8 cellular contexts compared by ENCODE assay signal in genomic region chr16:89217388-89218191, GRCh38. TPM values are rescaled to one million over a fixed set of nuclear protein-coding genes. Genes with fewer than 3 reads are reported as not detected.
DNase-seq lines count a peak whose midpoint lies in the region; ATAC-seq and TF ChIP-seq lines count a peak whose summit lies in the region.

TSS of gene ZNF778 (plus strand) at chr16:89217703. CDS start at chr16:89221128, 3,425 bp downstream.

- no peaks in the 10 kb centered on the region for H3K27me3 ChIP-seq in neural progenitor cell
- no peaks in the 10 kb centered on the region for H3K27me3 ChIP-seq in stomach

- H4K20me1 ChIP-seq in neural progenitor cell (ENCODE audit: low read depth), result peaks cover 3% of the 10 kb centered on the region

- peak within 1 kb of the TSS; percentile 85 for H3K4me2 ChIP-seq in neural progenitor cell

- H3K9me3 Mint-ChIP-seq in neural progenitor cell, result no peaks in the 10 kb centered on the region

- peak; percentile 85 for DNase-seq in DMS114 treated with DMSO at 0.1 percent for 48 hours (lab: John Stamatoyannopoulos, UW; ENCODE audit: unreplicated experiment)
- peak; percentile 97 for DNase-seq in HuH-7.5 (ENCODE audit: low spot score)
- DNase-seq in SHP77 (lab: John Stamatoyannopoulos, UW), result peak; percentile 73 to 90
- peak; percentile 75 for DNase-seq in activated gamma-delta T cell treated with Interleukin-2 at 50 U/mL for 16 hours
- DNase-seq in foreskin fibroblast, result peak; percentile 80 to 93
- peak; percentile 91 for DNase-seq in neural progenitor cell (ENCODE audit: low spot score)
- DNase-seq in stomach, result peak; percentile 87

- H3K9me3 ChIP-seq in neural progenitor cell (ENCODE audit: low read depth) (no peaks in the 10 kb centered on the region), stomach (no peaks in the 10 kb centered on the region)

- peak within 1 kb of the TSS; percentile 31 for H2AFZ ChIP-seq in neural progenitor cell (replicated peaks)

- H3K4me3 ChIP-seq in foreskin fibroblast (ENCODE audit: low read depth in 1 of 2, low read length in 2 of 2) (peak within 1 kb of the TSS; percentile 85 to 94), neural progenitor cell (peak within 1 kb of the TSS; percentile 87), stomach (peak within 1 kb of the TSS; percentile 65 to 99 (median 84))

- H3K27me3 Mint-ChIP-seq in neural progenitor cell (ENCODE audit: insufficient read depth, low read depth), result peaks cover 2% of the 10 kb centered on the region

- peak within 1 kb of the TSS; percentile 93 for H3K4me3 Mint-ChIP-seq in neural progenitor cell

- H3K4me1 Mint-ChIP-seq in neural progenitor cell, result peaks cover 12% of the 10 kb centered on the region

- peaks cover 22% of the 10 kb centered on the region for H3K79me2 ChIP-seq in neural progenitor cell (ENCODE audit: low read depth)

- H3K36me3 ChIP-seq in neural progenitor cell (no peaks in the 10 kb centered on the region), stomach (peaks cover 16 to 33% (median 27%) of the 10 kb centered on the region in 4 donors)

- peak; percentile 73 for ATAC-seq in GM21447 (IDR thresholded peaks at IDR 0.05; ENCODE audit: unreplicated experiment)

- H3K9ac ChIP-seq in neural progenitor cell, result peak within 1 kb of the TSS; percentile 84

- H3F3A ChIP-seq in neural progenitor cell (ENCODE audit: low read depth), result peaks cover 6% of the 10 kb centered on the region

- 0 to 1% (median 0%) methylated on average over 42 to 91 of the region's 91 CpGs for WGBS in stomach, 5 donors

- no peak for TF ChIP-seq POLR2A in stomach (IDR thresholded peaks at IDR 0.05)

- intact Hi-C loops in stomach (cut with DNase I; ENCODE audit: low total_unique reads), result loop anchor here (10.0 kb wide), 1 partner anchor 483 kb away; no protein-coding TSS in a partner anchor

- H3K36me3 Mint-ChIP-seq in neural progenitor cell, result peaks cover 7% of the 10 kb centered on the region

- H3K4me1 ChIP-seq in neural progenitor cell (peaks cover 3% of the 10 kb centered on the region), stomach (peaks cover 22 to 40% (median 36%) of the 10 kb centered on the region in 4 donors)

- TF ChIP-seq EP300 in stomach (IDR thresholded peaks at IDR 0.05), result no peak

- no peak for TF ChIP-seq CTCF in foreskin fibroblast (IDR thresholded peaks at IDR 0.05; ENCODE audit: low read depth, low read length)
- TF ChIP-seq CTCF in neural progenitor cell (IDR thresholded peaks at IDR 0.05), result no peak
- peak in 1 of 7 experiments; percentile 19 for TF ChIP-seq CTCF in stomach (IDR thresholded peaks at IDR 0.05)

- H3K27ac ChIP-seq in neural progenitor cell (peak within 1 kb of the TSS; percentile 27), stomach (peak within 1 kb of the TSS; percentile 92 to 99 (median 97))

- no peak within 1 kb of the TSS for H3K27ac Mint-ChIP-seq in neural progenitor cell

RNA-seq across cellular contexts. Expression of gene ZNF778, which starts in this region (rescaled TPM):
- 21.5 and 26.1 TPM in 2 replicates for total RNA-seq in neural progenitor cell (ENCODE audit: low replicate concordance)
- 10 to 100 TPM in 1 of 5 donors, 1 to 10 TPM in 4; 4.1 to 11.7 (median 4.9) TPM for total RNA-seq in stomach
- polyA plus RNA-seq in stomach, result 1 to 10 TPM; 1.2 to 7.2 (median 1.5) TPM

Comparison
In these comparisons a context has a peak if more than half of its experiments do, and no peak if none do; other contexts are left out.
1. Peak in every context shown above with its lines: DNase-seq, ATAC-seq, H3K4me3 ChIP-seq and H3K27ac ChIP-seq.